12 cellular contexts compared by ENCODE assay signal in the genomic region with DNA sequence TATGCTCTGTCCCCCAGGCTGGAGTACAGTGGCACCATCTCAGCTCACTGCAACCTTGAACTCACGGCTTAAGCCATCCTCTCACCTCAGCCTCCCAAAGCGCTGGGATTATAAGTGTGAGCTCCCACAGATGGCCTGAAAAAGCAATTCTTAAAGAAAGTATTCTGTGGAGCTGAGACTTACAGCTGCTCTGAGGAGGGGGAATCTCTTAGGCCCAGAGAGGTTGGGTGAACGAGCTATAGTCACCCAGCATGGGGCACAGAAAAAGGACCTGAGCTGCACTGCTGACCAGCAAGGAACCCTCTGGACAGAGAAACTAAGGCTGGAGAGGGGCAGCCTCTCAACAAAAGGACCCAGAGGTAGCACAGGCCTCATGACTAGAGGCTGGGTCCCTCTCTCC. TPM values are rescaled to one million over a fixed set of nuclear protein-coding genes. Genes with fewer than 3 reads are reported as not detected.
DNase-seq lines count a peak whose midpoint lies in the region; ATAC-seq and TF ChIP-seq lines count a peak whose summit lies in the region.
"Had no signal": no experiment of that assay in that cellular context is flagged by ENCODE, and none has a peak within 500 bp of the region (broad histone marks: within the 10 kb centered on the region; RNA-seq: fewer than 3 reads in every experiment).

No MANE protein-coding gene starts in this region.

- ATAC-seq in heart right ventricle (no peak), left ventricle myocardium superior (no peak), HG02870 (IDR thresholded peaks at IDR 0.05; ENCODE audit: unreplicated experiment) (no peak)

- H4K5ac ChIP-seq in mesendoderm (ENCODE audit: low read length) = no peak overlapping the region

- peak overlapping the region; percentile 32 for H3K4me2 ChIP-seq in mesendoderm (ENCODE audit: low read length)

- DNase-seq in heart right ventricle = no peak
- DNase-seq in left ventricle myocardium superior = no peak
- no peak for DNase-seq in breast epithelium (ENCODE audit: low spot score in 2 of 2)
- no peak for DNase-seq in mesendoderm
- DNase-seq in type B pancreatic cell (ENCODE audit: extremely low spot score, unreplicated experiment) = no peak
- DNase-seq in LoVo (ENCODE audit: low spot score) = no peak
- DNase-seq in SW 1271 (lab: John Stamatoyannopoulos, UW) = no peak
- DNase-seq: activated T-cell treated with anti-CD3 and anti-CD28 coated beads, Interleukin-2, amount 50 U/mL, for 48 hours; NCI-H2171 treated with DMSO at 0.1 percent for 48 hours had no signal

- H3K4me3 ChIP-seq in heart right ventricle (peak overlapping the region in 6 of 10 donors; percentile 48 to 69 (median 66)), breast epithelium (peak overlapping the region in 2 of 3 donors; percentile 72 to 80), mesendoderm (ENCODE audit: low read length) (no peak overlapping the region)

- H3K27me3 Mint-ChIP-seq in type B pancreatic cell = no peaks in the 10 kb centered on the region

- H2BK15ac ChIP-seq in mesendoderm (replicated peaks; ENCODE audit: low read depth) = no peak overlapping the region

- H3K9ac ChIP-seq in mesendoderm (ENCODE audit: low read length) = peak overlapping the region; percentile 75

- peak overlapping the region; percentile 75 for H3K4me3 Mint-ChIP-seq in type B pancreatic cell

- H3K36me3 Mint-ChIP-seq in type B pancreatic cell = no peaks in the 10 kb centered on the region

- peak overlapping the region; percentile 78 for H2AK5ac ChIP-seq in mesendoderm (ENCODE audit: low read length)

- no peaks in the 10 kb centered on the region for H3K79me2 ChIP-seq in mesendoderm (ENCODE audit: control insufficient read depth, insufficient read depth, low read length)

- H3K27me3 ChIP-seq in heart right ventricle = no peaks in the 10 kb centered on the region
- no peaks in the 10 kb centered on the region for H3K27me3 ChIP-seq in breast epithelium
- no peaks in the 10 kb centered on the region for H3K27me3 ChIP-seq in mesendoderm (ENCODE audit: insufficient read depth, low read length, poor library complexity)

- TF ChIP-seq POLR2A in breast epithelium (IDR thresholded peaks at IDR 0.05) = no peak

- H3K9me3 ChIP-seq in heart right ventricle = no peaks in the 10 kb centered on the region
- no peaks in the 10 kb centered on the region for H3K9me3 ChIP-seq in breast epithelium
- H3K9me3 ChIP-seq: HAP-1 had no signal

- peaks cover 0 to 10% (median 0%) of the 10 kb centered on the region in 9 donors for H3K36me3 ChIP-seq in heart right ventricle
- no peaks in the 10 kb centered on the region for H3K36me3 ChIP-seq in breast epithelium
- H3K36me3 ChIP-seq in mesendoderm (ENCODE audit: control insufficient read depth, insufficient read depth, low read length) = no peaks in the 10 kb centered on the region
- H3K36me3 ChIP-seq: HAP-1 had no signal

- peak overlapping the region; percentile 15 for H3K18ac ChIP-seq in mesendoderm (ENCODE audit: low read length)

- 97 to 98% methylated on average over 3 of the region's 3 CpGs for WGBS in heart right ventricle, 2 donors
- WGBS in mesendoderm (ENCODE audit: extremely low coverage, insufficient coverage, low lambda C conversion rate) = no CpG with 5 or more reads among the region's 3 CpGs

- H3K4me1 ChIP-seq in heart right ventricle = peaks cover 2 to 49% (median 24%) of the 10 kb centered on the region in 9 donors
- peaks cover 3 to 13% of the 10 kb centered on the region in 2 donors for H3K4me1 ChIP-seq in breast epithelium
- H3K4me1 ChIP-seq in mesendoderm (ENCODE audit: control insufficient read depth, low read depth, low read length) = peaks cover 4% of the 10 kb centered on the region

- H3K4ac ChIP-seq in mesendoderm (ENCODE audit: low read depth, low read length) = no peak overlapping the region

- intact Hi-C loops in heart right ventricle (cut with DNase I) = no loop called here
- intact Hi-C loops in left ventricle myocardium superior (cut with micrococcal nuclease) = no loop called here
- intact Hi-C loops in breast epithelium (cut with DNase I; ENCODE audit: low total_unique reads) = no loop called here

- H2BK120ac ChIP-seq in mesendoderm (ENCODE audit: low read depth, low read length) = no peak overlapping the region

- TF ChIP-seq CTCF in heart right ventricle (IDR thresholded peaks at IDR 0.05) (no peak), breast epithelium (IDR thresholded peaks at IDR 0.05) (no peak), type B pancreatic cell (conservative IDR thresholded peaks at IDR 0.05) (no peak)

- H3K9me3 Mint-ChIP-seq in type B pancreatic cell = no peaks in the 10 kb centered on the region
- H3K9me3 Mint-ChIP-seq: neural crest cell had no signal

- H3K4me1 Mint-ChIP-seq in type B pancreatic cell (ENCODE audit: unreplicated experiment) = peaks cover 29% of the 10 kb centered on the region

- H3K56ac ChIP-seq in mesendoderm (ENCODE audit: low read length) = peak overlapping the region; percentile 87

- no peak overlapping the region for H3K23ac ChIP-seq in mesendoderm (ENCODE audit: low read length)

- no peak overlapping the region for H4K8ac ChIP-seq in mesendoderm (ENCODE audit: low read depth, low read length)

- H3K27ac ChIP-seq in heart right ventricle (peak overlapping the region in 4 of 10 donors; percentile 69 to 81 (median 76)), breast epithelium (peak overlapping the region; percentile 93 to 96), mesendoderm (ENCODE audit: low read depth, low read length) (no peak overlapping the region)

- peak overlapping the region; percentile 58 for H3K27ac Mint-ChIP-seq in type B pancreatic cell

- H2BK5ac ChIP-seq in mesendoderm (ENCODE audit: low read length) = no peak overlapping the region

- no peaks in the 10 kb centered on the region for H3K79me1 ChIP-seq in mesendoderm (ENCODE audit: low read length)

RNA-seq across cellular contexts. Expression of a gene that starts 1.3 kb away (rescaled TPM):
- total RNA-seq in heart right ventricle (1 to 10 TPM; 1.2 to 3.8 (median 2.2) TPM), left ventricle myocardium superior (2.0 TPM), breast epithelium (1 to 10 TPM; 4.2 to 8.2 (median 7.2) TPM), type B pancreatic cell (ENCODE audit: low replicate concordance) (24.3 and 41.0 TPM in 2 replicates)
- 1 to 10 TPM; 1.2 to 1.4 TPM for polyA plus RNA-seq in heart right ventricle
- 3.7 TPM for polyA plus RNA-seq in mesendoderm (2013, experiment 1 of 2)
- 3.5 TPM for polyA plus RNA-seq in mesendoderm (2013, experiment 2 of 2)

RNA-seq across cellular contexts. Expression of a gene that starts 15.0 kb away (rescaled TPM):
- total RNA-seq in heart right ventricle (under 1 TPM in 2 of 10 donors, not detected in 8; 0.21 to 0.25 TPM), left ventricle myocardium superior (not detected), breast epithelium (under 1 TPM in 2 of 3 donors, not detected in 1; 0.33 to 0.88 TPM), type B pancreatic cell (ENCODE audit: low replicate concordance) (3.7 and 7.2 TPM in 2 replicates)
- under 1 TPM in 1 of 2 donors, not detected in 1; 0.04 TPM for polyA plus RNA-seq in heart right ventricle
- polyA plus RNA-seq in mesendoderm (2013, experiment 1 of 2) = 17.7 TPM
- 17.8 TPM for polyA plus RNA-seq in mesendoderm (2013, experiment 2 of 2)

RNA-seq across cellular contexts. Expression of a gene that starts 32.0 kb away (rescaled TPM):
- 10 to 100 TPM; 16.0 to 85.7 (median 48.7) TPM for total RNA-seq in heart right ventricle
- 10 to 100 TPM; 16.2 to 49.9 TPM for polyA plus RNA-seq in heart right ventricle
- 21.4 TPM for total RNA-seq in left ventricle myocardium superior
- total RNA-seq in breast epithelium = 10 to 100 TPM; 23.9 to 33.8 (median 28.4) TPM
- 531 TPM for polyA plus RNA-seq in mesendoderm (2013, experiment 1 of 2)
- polyA plus RNA-seq in mesendoderm (2013, experiment 2 of 2) = 528 TPM
- 219 and 591 TPM in 2 replicates for total RNA-seq in type B pancreatic cell (ENCODE audit: low replicate concordance)

RNA-seq across cellular contexts. Expression of a gene that starts 54.5 kb away (rescaled TPM):
- total RNA-seq in heart right ventricle (100 to 1,000 TPM; 141 to 264 (median 226) TPM), left ventricle myocardium superior (227 TPM), breast epithelium (10 to 100 TPM; 71.6 to 79.2 (median 75.4) TPM), type B pancreatic cell (ENCODE audit: low replicate concordance) (73.5 and 74.5 TPM in 2 replicates)
- polyA plus RNA-seq in heart right ventricle = 100 to 1,000 TPM in 1 of 2 donors, 10 to 100 TPM in 1; 91.1 to 176 TPM
- polyA plus RNA-seq in mesendoderm (2013, experiment 1 of 2) = 12.5 TPM
- polyA plus RNA-seq in mesendoderm (2013, experiment 2 of 2) = 12.9 TPM
